ENCODE assay signal across 8 cellular contexts in genomic region chr19:36528921-36529518, GRCh38. TPM values are rescaled to one million over a fixed set of nuclear protein-coding genes. Genes with fewer than 3 reads are reported as not detected.
DNase-seq lines count a peak whose midpoint lies in the region; ATAC-seq and TF ChIP-seq lines count a peak whose summit lies in the region.

No MANE protein-coding gene starts in this region.

- POLR2A ChIA-PET in T-cell (lab: Charles Lee), result interaction anchor here (0.5 to 1.7 kb wide), 4 partner anchors 21 to 321 kb away, joined by 3 to 5 read pairs (median 4); partner anchors contain the start of gene ZNF529 (in 1 of the 2)

- peaks cover 49% of the 10 kb centered on the region for H3K36me3 Mint-ChIP-seq in T-cell
- peaks cover 20% of the 10 kb centered on the region for H3K36me3 Mint-ChIP-seq in natural killer cell treated with Interleukin-12 subunit alpha and Interleukin-12 subunit beta and Interleukin-15 and Interleukin-18, amount 100 ng/mL, for 72 hours
- peaks cover 49% of the 10 kb centered on the region for H3K36me3 Mint-ChIP-seq in type B pancreatic cell

- in situ Hi-C loops in ACHN (cut with HindIII; ENCODE audit: low pct_ligation_motif_present, low pct_unique_long_range_greater_than_20kb, low sequenced_read_pairs), result no loop called here

- H3K27me3 Mint-ChIP-seq in T-cell, result no peaks in the 10 kb centered on the region
- no peaks in the 10 kb centered on the region for H3K27me3 Mint-ChIP-seq in natural killer cell treated with Interleukin-12 subunit alpha and Interleukin-12 subunit beta and Interleukin-15 and Interleukin-18, amount 100 ng/mL, for 72 hours
- H3K27me3 Mint-ChIP-seq in type B pancreatic cell, result no peaks in the 10 kb centered on the region

- H3K4me3 ChIP-seq in endocrine pancreas (ENCODE audit: control insufficient read depth, insufficient read depth, low read length), result peak overlapping the region; percentile 90

- H3K9me3 Mint-ChIP-seq in T-cell (peaks cover 5 to 34% (median 17%) of the 10 kb centered on the region in 3 donors), type B pancreatic cell (peaks cover 5% of the 10 kb centered on the region)
- H3K9me3 Mint-ChIP-seq in natural killer cell treated with Interleukin-12 subunit alpha and Interleukin-12 subunit beta and Interleukin-15 and Interleukin-18, amount 100 ng/mL, for 72 hours, result peaks cover 11% of the 10 kb centered on the region

- H3K27ac Mint-ChIP-seq in T-cell, result peak overlapping the region; percentile 95 to 97
- peak overlapping the region; percentile 87 to 90 for H3K27ac Mint-ChIP-seq in natural killer cell treated with Interleukin-12 subunit alpha and Interleukin-12 subunit beta and Interleukin-15 and Interleukin-18, amount 100 ng/mL, for 72 hours
- H3K27ac Mint-ChIP-seq in type B pancreatic cell, result peak overlapping the region; percentile 99

- DNase-seq in NCI-H82 (lab: John Stamatoyannopoulos, UW) (peak; percentile 75), NCI-H82 treated with DMSO at 0.1 percent for 48 hours (lab: John Stamatoyannopoulos, UW; ENCODE audit: unreplicated experiment) (no peak), T-cell (peak in 27 of 34 experiments; percentile 1 to 40 (median 19)), type B pancreatic cell (ENCODE audit: extremely low spot score, unreplicated experiment) (no peak), ACHN (no peak)
- DNase-seq in natural killer cell treated with Interleukin-12 subunit alpha and Interleukin-12 subunit beta and Interleukin-15 and Interleukin-18, amount 100 ng/mL, for 72 hours (ENCODE audit: low spot score), result peak; percentile 69

- H3K4me3 Mint-ChIP-seq in T-cell, result peak overlapping the region; percentile 95 to 98 (median 97)
- H3K4me3 Mint-ChIP-seq in natural killer cell treated with Interleukin-12 subunit alpha and Interleukin-12 subunit beta and Interleukin-15 and Interleukin-18, amount 100 ng/mL, for 72 hours, result peak overlapping the region; percentile 95
- H3K4me3 Mint-ChIP-seq in type B pancreatic cell, result peak overlapping the region; percentile 100

- H3K9me3 ChIP-seq in endocrine pancreas (ENCODE audit: control insufficient read depth, low read length), result peaks cover 6% of the 10 kb centered on the region

- H3K36me3 ChIP-seq in endocrine pancreas (ENCODE audit: control insufficient read depth, insufficient read depth, low read length), result peaks cover 5% of the 10 kb centered on the region

- H3K4me1 Mint-ChIP-seq in T-cell (peaks cover 23 to 28% (median 26%) of the 10 kb centered on the region in 3 donors), type B pancreatic cell (ENCODE audit: unreplicated experiment) (peaks cover 9% of the 10 kb centered on the region)
- H3K4me1 Mint-ChIP-seq in natural killer cell treated with Interleukin-12 subunit alpha and Interleukin-12 subunit beta and Interleukin-15 and Interleukin-18, amount 100 ng/mL, for 72 hours (ENCODE audit: low read depth in 2 of 2), result peaks cover 18 to 22% of the 10 kb centered on the region in 2 donors

- peak; percentile 21 for ATAC-seq in HG02852 (IDR thresholded peaks at IDR 0.05; ENCODE audit: unreplicated experiment)
- ATAC-seq in T-cell (replicated peaks in 1 of 4), result peak in 1 of 4 experiments; percentile 10
- peak; percentile 56 to 57 for ATAC-seq in natural killer cell treated with Interleukin-12 subunit alpha and Interleukin-12 subunit beta and Interleukin-15 and Interleukin-18, amount 100 ng/mL, for 72 hours

- H3K27me3 ChIP-seq in endocrine pancreas (ENCODE audit: control insufficient read depth, insufficient read depth, low read length), result no peaks in the 10 kb centered on the region

- H3K9ac ChIP-seq in endocrine pancreas (ENCODE audit: control insufficient read depth, insufficient read depth, low read length), result peak overlapping the region; percentile 95

- H3K4me1 ChIP-seq in endocrine pancreas (ENCODE audit: control insufficient read depth, insufficient read depth, low read length), result peaks cover 11% of the 10 kb centered on the region

- no peak for TF ChIP-seq CTCF in type B pancreatic cell (conservative IDR thresholded peaks at IDR 0.05)

- CTCF ChIA-PET in T-cell (lab: Charles Lee), result interaction anchor here (0.7 to 1.2 kb wide), 4 partner anchors 41 to 321 kb away, joined by 3 to 6 read pairs (median 4); partner anchors contain the start of gene ZNF382 (in 1 of the 2)

RNA-seq across cellular contexts. Expression of gene ZNF260, which starts 0.9 kb away (rescaled TPM):
- total RNA-seq in T-cell (10 to 100 TPM in 3 of 5 donors, 1 to 10 TPM in 2; 8.4 to 14.2 (median 10.3) TPM), type B pancreatic cell (ENCODE audit: low replicate concordance) (27.8 and 35.7 TPM in 2 replicates)
- total RNA-seq in natural killer cell treated with Interleukin-12 subunit alpha and Interleukin-12 subunit beta and Interleukin-15 and Interleukin-18, amount 100 ng/mL, for 72 hours, result 1 to 10 TPM; 6.0 to 7.1 TPM

RNA-seq across cellular contexts. Expression of gene ZNF566, which starts 39.7 kb away (rescaled TPM):
- total RNA-seq in T-cell (10 to 100 TPM; 13.2 to 23.1 (median 18.9) TPM), type B pancreatic cell (ENCODE audit: low replicate concordance) (14.1 and 22.1 TPM in 2 replicates)
- 1 to 10 TPM; 7.3 to 8.3 TPM for total RNA-seq in natural killer cell treated with Interleukin-12 subunit alpha and Interleukin-12 subunit beta and Interleukin-15 and Interleukin-18, amount 100 ng/mL, for 72 hours

RNA-seq across cellular contexts. Expression of gene ZNF529, which starts 44.1 kb away (rescaled TPM):
- total RNA-seq in T-cell (10 to 100 TPM; 25.6 to 34.2 (median 30.8) TPM), type B pancreatic cell (ENCODE audit: low replicate concordance) (19.3 and 23.9 TPM in 2 replicates)
- total RNA-seq in natural killer cell treated with Interleukin-12 subunit alpha and Interleukin-12 subunit beta and Interleukin-15 and Interleukin-18, amount 100 ng/mL, for 72 hours, result 10 to 100 TPM; 11.0 to 14.6 TPM

Comparison
In these comparisons a context has a peak if more than half of its experiments do, and no peak if none do; other contexts are left out.
1. DNase-seq: peak in NCI-H82 (single experiment), T-cell (27 of 34) and natural killer cell treated with Interleukin-12 subunit alpha and Interleukin-12 subunit beta and Interleukin-15 and Interleukin-18, amount 100 ng/mL, for 72 hours (single experiment); none in NCI-H82 treated with DMSO at 0.1 percent for 48 hours (single experiment), type B pancreatic cell (single experiment) and ACHN (single experiment).
2. Peak in every context shown above with its lines, with median percentiles within 50 percentile points of each other: H3K27ac Mint-ChIP-seq and H3K4me3 Mint-ChIP-seq.